Comparison of ENCODE assay signal across 1 cellular context in the genomic region with DNA sequence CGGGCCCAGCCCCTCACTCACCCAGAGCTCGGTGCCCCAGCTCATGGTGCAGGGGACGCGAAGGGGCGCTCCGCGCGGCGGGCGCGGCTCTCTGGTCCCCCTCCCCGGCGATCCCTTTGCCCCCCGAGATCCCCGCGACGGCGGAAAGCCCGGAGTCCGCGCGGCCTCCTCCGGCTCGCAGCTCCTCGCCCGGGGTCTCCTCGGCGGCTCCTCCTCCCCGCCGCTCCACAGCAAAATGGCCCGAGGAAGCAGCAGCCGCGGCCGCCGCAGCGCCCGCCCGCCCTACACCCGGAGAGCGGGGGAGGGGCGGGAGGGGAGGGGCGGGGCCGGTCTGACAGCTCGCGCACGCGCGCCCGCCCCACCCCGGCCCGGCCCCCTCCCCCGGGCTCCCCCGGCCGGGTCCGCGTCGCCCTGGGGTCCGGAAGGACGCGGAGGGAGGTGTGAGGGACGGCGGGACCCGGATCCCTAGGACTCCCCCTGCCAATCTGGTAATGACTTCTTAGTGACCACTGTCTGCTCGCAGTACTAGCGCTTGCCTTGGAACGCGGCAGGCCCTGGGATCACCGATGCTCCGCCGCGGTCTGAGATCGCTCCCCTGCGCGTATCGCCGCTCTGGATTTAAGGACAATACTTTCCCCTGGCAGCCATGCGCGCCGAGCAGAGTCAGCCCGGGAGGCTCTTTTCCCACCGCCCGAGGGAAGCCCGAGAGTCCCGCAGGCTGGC.
TF ChIP-seq lines count a peak whose summit lies in the region.

A gene (minus strand): TSS at position 259 of the 723 bp plus-strand sequence. CDS start 214 bp downstream, at position 45.

TF ChIP-seq in GM12878, 131 proteins besides CTCF, POLR2A, EP300 and RAD21 (continued from another document and continues in another):
- TF ChIP-seq, protein P1, sequence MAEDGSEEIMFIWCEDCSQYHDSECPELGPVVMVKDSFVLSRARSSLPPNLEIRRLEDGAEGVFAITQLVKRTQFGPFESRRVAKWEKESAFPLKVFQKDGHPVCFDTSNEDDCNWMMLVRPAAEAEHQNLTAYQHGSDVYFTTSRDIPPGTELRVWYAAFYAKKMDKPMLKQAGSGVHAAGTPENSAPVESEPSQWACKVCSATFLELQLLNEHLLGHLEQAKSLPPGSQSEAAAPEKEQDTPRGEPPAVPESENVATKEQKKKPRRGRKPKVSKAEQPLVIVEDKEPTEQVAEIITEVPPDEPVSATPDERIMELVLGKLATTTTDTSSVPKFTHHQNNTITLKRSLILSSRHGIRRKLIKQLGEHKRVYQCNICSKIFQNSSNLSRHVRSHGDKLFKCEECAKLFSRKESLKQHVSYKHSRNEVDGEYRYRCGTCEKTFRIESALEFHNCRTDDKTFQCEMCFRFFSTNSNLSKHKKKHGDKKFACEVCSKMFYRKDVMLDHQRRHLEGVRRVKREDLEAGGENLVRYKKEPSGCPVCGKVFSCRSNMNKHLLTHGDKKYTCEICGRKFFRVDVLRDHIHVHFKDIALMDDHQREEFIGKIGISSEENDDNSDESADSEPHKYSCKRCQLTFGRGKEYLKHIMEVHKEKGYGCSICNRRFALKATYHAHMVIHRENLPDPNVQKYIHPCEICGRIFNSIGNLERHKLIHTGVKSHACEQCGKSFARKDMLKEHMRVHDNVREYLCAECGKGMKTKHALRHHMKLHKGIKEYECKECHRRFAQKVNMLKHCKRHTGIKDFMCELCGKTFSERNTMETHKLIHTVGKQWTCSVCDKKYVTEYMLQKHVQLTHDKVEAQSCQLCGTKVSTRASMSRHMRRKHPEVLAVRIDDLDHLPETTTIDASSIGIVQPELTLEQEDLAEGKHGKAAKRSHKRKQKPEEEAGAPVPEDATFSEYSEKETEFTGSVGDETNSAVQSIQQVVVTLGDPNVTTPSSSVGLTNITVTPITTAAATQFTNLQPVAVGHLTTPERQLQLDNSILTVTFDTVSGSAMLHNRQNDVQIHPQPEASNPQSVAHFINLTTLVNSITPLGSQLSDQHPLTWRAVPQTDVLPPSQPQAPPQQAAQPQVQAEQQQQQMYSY (CRISPR knock-in tag; IDR thresholded peaks at IDR 0.05) = no peak
- TF ChIP-seq PAX5 (IDR thresholded peaks at IDR 0.05; ENCODE audit: borderline replicate concordance, low read depth, low read length) (0 out of 2 replicates have a peak, but pooled peaks have one; percentile 2), STAT1 (conservative IDR thresholded peaks at IDR 0.05) (no peak), STAT3 (IDR thresholded peaks at IDR 0.05; ENCODE audit: low read depth, low read length) (no peak), LARP7 (IDR thresholded peaks at IDR 0.05) (peak; percentile 82), KLF5 (IDR thresholded peaks at IDR 0.05; ENCODE audit: partially characterized antibody) (no peak), SRF (IDR thresholded peaks at IDR 0.05; ENCODE audit: low read depth in 2 of 2, low read length in 2 of 2) (no peak), YBX1 (IDR thresholded peaks at IDR 0.05) (no peak), TCF7 (IDR thresholded peaks at IDR 0.05; ENCODE audit: borderline replicate concordance) (no peak), ZZZ3 (IDR thresholded peaks at IDR 0.05; ENCODE audit: control insufficient read depth, insufficient read length, low read depth) (no peak), EGR1 (IDR thresholded peaks at IDR 0.05; ENCODE audit: borderline replicate concordance in 1 of 2, low read depth in 2 of 2, low read length in 2 of 2) (peak in 1 of 2 experiments; percentile 36; a peak in 1 of 3 replicates), RBBP5 (conservative IDR thresholded peaks at IDR 0.05) (no peak), YY1 (IDR thresholded peaks at IDR 0.05; ENCODE audit: low read depth, low read length) (peak; percentile 79), NBN (IDR thresholded peaks at IDR 0.05) (0 out of 2 replicates have a peak, but pooled peaks have one; percentile 45), POU2F2 (IDR thresholded peaks at IDR 0.05; ENCODE audit: borderline replicate concordance, low read depth, low read length) (peak; percentile 74; the same call in 1 of the 3 replicates), NFIC (IDR thresholded peaks at IDR 0.05; ENCODE audit: low read depth, low read length) (no peak), SMARCA5 (IDR thresholded peaks at IDR 0.05) (peak; percentile 15; the same call in 1 of the 2 replicates), KDM1A (IDR thresholded peaks at IDR 0.05; ENCODE audit: borderline replicate concordance) (no peak), TARDBP (IDR thresholded peaks at IDR 0.05; ENCODE audit: borderline replicate concordance) (no peak), ZNF24 (IDR thresholded peaks at IDR 0.05) (no peak), MTA3 (IDR thresholded peaks at IDR 0.05; ENCODE audit: borderline replicate concordance, low read length) (no peak), CREM (IDR thresholded peaks at IDR 0.05; ENCODE audit: low read depth) (no peak), CEBPB (IDR thresholded peaks at IDR 0.05; ENCODE audit: borderline replicate concordance in 1 of 2, low read depth in 2 of 2, low read length in 2 of 2) (no peak), TAF1 (IDR thresholded peaks at IDR 0.05; ENCODE audit: borderline replicate concordance, low read depth, low read length) (peak; percentile 99), ZNF622 (IDR thresholded peaks at IDR 0.05) (no peak), HDGF (IDR thresholded peaks at IDR 0.05) (no peak), ASH2L (IDR thresholded peaks at IDR 0.05; ENCODE audit: borderline replicate concordance, low read depth) (no peak), IKZF2 (IDR thresholded peaks at IDR 0.05) (no peak), ZNF384 (IDR thresholded peaks at IDR 0.05; ENCODE audit: borderline replicate concordance, low read depth, low read length) (no peak), POLR2AphosphoS2 (IDR thresholded peaks at IDR 0.05; ENCODE audit: low read depth, low read length) (peak; percentile 73; the same call in 1 of the 2 replicates), SP1 (IDR thresholded peaks at IDR 0.05; ENCODE audit: low read depth, low read length) (no peak)
- TF ChIP-seq, protein P2, sequence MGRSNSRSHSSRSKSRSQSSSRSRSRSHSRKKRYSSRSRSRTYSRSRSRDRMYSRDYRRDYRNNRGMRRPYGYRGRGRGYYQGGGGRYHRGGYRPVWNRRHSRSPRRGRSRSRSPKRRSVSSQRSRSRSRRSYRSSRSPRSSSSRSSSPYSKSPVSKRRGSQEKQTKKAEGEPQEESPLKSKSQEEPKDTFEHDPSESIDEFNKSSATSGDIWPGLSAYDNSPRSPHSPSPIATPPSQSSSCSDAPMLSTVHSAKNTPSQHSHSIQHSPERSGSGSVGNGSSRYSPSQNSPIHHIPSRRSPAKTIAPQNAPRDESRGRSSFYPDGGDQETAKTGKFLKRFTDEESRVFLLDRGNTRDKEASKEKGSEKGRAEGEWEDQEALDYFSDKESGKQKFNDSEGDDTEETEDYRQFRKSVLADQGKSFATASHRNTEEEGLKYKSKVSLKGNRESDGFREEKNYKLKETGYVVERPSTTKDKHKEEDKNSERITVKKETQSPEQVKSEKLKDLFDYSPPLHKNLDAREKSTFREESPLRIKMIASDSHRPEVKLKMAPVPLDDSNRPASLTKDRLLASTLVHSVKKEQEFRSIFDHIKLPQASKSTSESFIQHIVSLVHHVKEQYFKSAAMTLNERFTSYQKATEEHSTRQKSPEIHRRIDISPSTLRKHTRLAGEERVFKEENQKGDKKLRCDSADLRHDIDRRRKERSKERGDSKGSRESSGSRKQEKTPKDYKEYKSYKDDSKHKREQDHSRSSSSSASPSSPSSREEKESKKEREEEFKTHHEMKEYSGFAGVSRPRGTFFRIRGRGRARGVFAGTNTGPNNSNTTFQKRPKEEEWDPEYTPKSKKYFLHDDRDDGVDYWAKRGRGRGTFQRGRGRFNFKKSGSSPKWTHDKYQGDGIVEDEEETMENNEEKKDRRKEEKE (IDR thresholded peaks at IDR 0.05) = no peak
- TF ChIP-seq, protein P3, sequence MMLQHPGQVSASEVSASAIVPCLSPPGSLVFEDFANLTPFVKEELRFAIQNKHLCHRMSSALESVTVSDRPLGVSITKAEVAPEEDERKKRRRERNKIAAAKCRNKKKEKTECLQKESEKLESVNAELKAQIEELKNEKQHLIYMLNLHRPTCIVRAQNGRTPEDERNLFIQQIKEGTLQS (IDR thresholded peaks at IDR 0.05; ENCODE audit: borderline replicate concordance, extremely low read depth, low read depth, low read length) = no peak
- TF ChIP-seq, protein P4, sequence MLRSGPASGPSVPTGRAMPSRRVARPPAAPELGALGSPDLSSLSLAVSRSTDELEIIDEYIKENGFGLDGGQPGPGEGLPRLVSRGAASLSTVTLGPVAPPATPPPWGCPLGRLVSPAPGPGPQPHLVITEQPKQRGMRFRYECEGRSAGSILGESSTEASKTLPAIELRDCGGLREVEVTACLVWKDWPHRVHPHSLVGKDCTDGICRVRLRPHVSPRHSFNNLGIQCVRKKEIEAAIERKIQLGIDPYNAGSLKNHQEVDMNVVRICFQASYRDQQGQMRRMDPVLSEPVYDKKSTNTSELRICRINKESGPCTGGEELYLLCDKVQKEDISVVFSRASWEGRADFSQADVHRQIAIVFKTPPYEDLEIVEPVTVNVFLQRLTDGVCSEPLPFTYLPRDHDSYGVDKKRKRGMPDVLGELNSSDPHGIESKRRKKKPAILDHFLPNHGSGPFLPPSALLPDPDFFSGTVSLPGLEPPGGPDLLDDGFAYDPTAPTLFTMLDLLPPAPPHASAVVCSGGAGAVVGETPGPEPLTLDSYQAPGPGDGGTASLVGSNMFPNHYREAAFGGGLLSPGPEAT (IDR thresholded peaks at IDR 0.05; ENCODE audit: low read depth) = no peak
- TF ChIP-seq, protein P5, sequence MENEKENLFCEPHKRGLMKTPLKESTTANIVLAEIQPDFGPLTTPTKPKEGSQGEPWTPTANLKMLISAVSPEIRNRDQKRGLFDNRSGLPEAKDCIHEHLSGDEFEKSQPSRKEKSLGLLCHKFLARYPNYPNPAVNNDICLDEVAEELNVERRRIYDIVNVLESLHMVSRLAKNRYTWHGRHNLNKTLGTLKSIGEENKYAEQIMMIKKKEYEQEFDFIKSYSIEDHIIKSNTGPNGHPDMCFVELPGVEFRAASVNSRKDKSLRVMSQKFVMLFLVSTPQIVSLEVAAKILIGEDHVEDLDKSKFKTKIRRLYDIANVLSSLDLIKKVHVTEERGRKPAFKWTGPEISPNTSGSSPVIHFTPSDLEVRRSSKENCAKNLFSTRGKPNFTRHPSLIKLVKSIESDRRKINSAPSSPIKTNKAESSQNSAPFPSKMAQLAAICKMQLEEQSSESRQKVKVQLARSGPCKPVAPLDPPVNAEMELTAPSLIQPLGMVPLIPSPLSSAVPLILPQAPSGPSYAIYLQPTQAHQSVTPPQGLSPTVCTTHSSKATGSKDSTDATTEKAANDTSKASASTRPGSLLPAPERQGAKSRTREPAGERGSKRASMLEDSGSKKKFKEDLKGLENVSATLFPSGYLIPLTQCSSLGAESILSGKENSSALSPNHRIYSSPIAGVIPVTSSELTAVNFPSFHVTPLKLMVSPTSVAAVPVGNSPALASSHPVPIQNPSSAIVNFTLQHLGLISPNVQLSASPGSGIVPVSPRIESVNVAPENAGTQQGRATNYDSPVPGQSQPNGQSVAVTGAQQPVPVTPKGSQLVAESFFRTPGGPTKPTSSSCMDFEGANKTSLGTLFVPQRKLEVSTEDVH (IDR thresholded peaks at IDR 0.05; ENCODE audit: low read depth, partially characterized antibody) = no peak
- TF ChIP-seq, protein P6, sequence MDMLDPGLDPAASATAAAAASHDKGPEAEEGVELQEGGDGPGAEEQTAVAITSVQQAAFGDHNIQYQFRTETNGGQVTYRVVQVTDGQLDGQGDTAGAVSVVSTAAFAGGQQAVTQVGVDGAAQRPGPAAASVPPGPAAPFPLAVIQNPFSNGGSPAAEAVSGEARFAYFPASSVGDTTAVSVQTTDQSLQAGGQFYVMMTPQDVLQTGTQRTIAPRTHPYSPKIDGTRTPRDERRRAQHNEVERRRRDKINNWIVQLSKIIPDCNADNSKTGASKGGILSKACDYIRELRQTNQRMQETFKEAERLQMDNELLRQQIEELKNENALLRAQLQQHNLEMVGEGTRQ (IDR thresholded peaks at IDR 0.05; ENCODE audit: borderline replicate concordance, low read depth, low read length) = no peak
- TF ChIP-seq, protein P7, sequence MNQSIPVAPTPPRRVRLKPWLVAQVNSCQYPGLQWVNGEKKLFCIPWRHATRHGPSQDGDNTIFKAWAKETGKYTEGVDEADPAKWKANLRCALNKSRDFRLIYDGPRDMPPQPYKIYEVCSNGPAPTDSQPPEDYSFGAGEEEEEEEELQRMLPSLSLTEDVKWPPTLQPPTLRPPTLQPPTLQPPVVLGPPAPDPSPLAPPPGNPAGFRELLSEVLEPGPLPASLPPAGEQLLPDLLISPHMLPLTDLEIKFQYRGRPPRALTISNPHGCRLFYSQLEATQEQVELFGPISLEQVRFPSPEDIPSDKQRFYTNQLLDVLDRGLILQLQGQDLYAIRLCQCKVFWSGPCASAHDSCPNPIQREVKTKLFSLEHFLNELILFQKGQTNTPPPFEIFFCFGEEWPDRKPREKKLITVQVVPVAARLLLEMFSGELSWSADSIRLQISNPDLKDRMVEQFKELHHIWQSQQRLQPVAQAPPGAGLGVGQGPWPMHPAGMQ (IDR thresholded peaks at IDR 0.05; ENCODE audit: borderline replicate concordance) = no peak
- TF ChIP-seq, protein P8, sequence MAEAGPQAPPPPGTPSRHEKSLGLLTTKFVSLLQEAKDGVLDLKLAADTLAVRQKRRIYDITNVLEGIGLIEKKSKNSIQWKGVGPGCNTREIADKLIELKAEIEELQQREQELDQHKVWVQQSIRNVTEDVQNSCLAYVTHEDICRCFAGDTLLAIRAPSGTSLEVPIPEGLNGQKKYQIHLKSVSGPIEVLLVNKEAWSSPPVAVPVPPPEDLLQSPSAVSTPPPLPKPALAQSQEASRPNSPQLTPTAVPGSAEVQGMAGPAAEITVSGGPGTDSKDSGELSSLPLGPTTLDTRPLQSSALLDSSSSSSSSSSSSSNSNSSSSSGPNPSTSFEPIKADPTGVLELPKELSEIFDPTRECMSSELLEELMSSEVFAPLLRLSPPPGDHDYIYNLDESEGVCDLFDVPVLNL (IDR thresholded peaks at IDR 0.05; ENCODE audit: low read depth, low read length) = no peak
- TF ChIP-seq, protein P9, sequence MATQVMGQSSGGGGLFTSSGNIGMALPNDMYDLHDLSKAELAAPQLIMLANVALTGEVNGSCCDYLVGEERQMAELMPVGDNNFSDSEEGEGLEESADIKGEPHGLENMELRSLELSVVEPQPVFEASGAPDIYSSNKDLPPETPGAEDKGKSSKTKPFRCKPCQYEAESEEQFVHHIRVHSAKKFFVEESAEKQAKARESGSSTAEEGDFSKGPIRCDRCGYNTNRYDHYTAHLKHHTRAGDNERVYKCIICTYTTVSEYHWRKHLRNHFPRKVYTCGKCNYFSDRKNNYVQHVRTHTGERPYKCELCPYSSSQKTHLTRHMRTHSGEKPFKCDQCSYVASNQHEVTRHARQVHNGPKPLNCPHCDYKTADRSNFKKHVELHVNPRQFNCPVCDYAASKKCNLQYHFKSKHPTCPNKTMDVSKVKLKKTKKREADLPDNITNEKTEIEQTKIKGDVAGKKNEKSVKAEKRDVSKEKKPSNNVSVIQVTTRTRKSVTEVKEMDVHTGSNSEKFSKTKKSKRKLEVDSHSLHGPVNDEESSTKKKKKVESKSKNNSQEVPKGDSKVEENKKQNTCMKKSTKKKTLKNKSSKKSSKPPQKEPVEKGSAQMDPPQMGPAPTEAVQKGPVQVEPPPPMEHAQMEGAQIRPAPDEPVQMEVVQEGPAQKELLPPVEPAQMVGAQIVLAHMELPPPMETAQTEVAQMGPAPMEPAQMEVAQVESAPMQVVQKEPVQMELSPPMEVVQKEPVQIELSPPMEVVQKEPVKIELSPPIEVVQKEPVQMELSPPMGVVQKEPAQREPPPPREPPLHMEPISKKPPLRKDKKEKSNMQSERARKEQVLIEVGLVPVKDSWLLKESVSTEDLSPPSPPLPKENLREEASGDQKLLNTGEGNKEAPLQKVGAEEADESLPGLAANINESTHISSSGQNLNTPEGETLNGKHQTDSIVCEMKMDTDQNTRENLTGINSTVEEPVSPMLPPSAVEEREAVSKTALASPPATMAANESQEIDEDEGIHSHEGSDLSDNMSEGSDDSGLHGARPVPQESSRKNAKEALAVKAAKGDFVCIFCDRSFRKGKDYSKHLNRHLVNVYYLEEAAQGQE (IDR thresholded peaks at IDR 0.05; ENCODE audit: low read depth, low read length) = no peak
